Comparison of ENCODE assay signal across 8 cellular contexts in the genomic region with DNA sequence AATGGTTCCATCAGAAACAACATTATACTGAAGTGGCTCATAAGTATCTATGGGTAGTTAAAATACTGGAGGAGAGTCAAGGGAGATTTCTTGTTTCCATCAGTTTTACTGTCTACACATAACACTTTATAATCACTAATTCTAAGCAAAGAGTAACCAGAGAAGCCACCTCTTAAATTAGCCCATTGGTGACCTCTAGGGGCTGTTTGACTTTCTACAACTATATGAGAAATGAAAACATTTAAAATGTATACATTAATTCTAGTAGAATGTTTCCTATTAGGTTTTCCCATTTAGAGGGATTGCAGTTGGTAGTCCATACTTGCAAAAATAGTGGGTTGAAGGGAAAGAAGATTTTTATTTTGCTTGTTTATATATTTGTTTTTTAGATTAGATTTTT.
DNase-seq lines count a peak whose midpoint lies in the region; ATAC-seq, FAIRE-seq and TF ChIP-seq lines count a peak whose summit lies in the region.

No MANE protein-coding gene starts in this region.

- no peaks in the 10 kb centered on the region for H3K79me2 ChIP-seq in smooth muscle cell (ENCODE audit: low read depth)

- no peak overlapping the region for H3K9ac ChIP-seq in smooth muscle cell (ENCODE audit: low read depth)

- DNase-seq in BE2C (no peak), NCI-H1105 (lab: John Stamatoyannopoulos, UW) (peak; percentile 52), bronchial epithelial cell (ENCODE audit: low read depth) (peak; percentile 20), smooth muscle cell (lab: John Stamatoyannopoulos, UW; ENCODE audit: unreplicated experiment) (no peak), C1 segment of cervical spinal cord (lab: John Stamatoyannopoulos, UW) (no peak), right cardiac atrium (no peak)

- H3K9me3 ChIP-seq in BE2C (no peaks in the 10 kb centered on the region), smooth muscle cell (replicated peaks; ENCODE audit: low read depth) (no peaks in the 10 kb centered on the region), right cardiac atrium (ENCODE audit: control insufficient read depth, low read length) (no peaks in the 10 kb centered on the region)

- TF ChIP-seq CTCF in BE2C (IDR thresholded peaks at IDR 0.05; ENCODE audit: low read depth, low read length), result peak; percentile 45
- TF ChIP-seq CTCF in bronchial epithelial cell (IDR thresholded peaks at IDR 0.05; ENCODE audit: insufficient read depth, low read length, severe bottlenecking), result peak; percentile 23
- TF ChIP-seq CTCF in smooth muscle cell (IDR thresholded peaks at IDR 0.05; ENCODE audit: borderline replicate concordance, insufficient read depth, poor library complexity, severe bottlenecking), result peak; percentile 63

- intact Hi-C loops in right cardiac atrium (cut with DNase I), result no loop called here

- H3K4me3 ChIP-seq in BE2C (ENCODE audit: low read depth, low read length) (no peak overlapping the region), bronchial epithelial cell (ENCODE audit: low read depth, low read length) (no peak overlapping the region), smooth muscle cell (no peak overlapping the region), right cardiac atrium (ENCODE audit: low read length) (no peak overlapping the region)

- H3K27me3 ChIP-seq in BE2C, result no peaks in the 10 kb centered on the region
- H3K27me3 ChIP-seq in bronchial epithelial cell (ENCODE audit: control insufficient read depth, insufficient read depth, low read length), result no peaks in the 10 kb centered on the region
- no peaks in the 10 kb centered on the region for H3K27me3 ChIP-seq in smooth muscle cell (ENCODE audit: low read depth)
- H3K27me3 ChIP-seq in right cardiac atrium (ENCODE audit: control insufficient read depth, insufficient read depth), result no peaks in the 10 kb centered on the region

- no peaks in the 10 kb centered on the region for H4K20me1 ChIP-seq in smooth muscle cell (ENCODE audit: low read depth)

- H3K27ac ChIP-seq in smooth muscle cell (ENCODE audit: low read depth), result no peak overlapping the region
- no peak overlapping the region for H3K27ac ChIP-seq in right cardiac atrium (ENCODE audit: low read length)

- no peaks in the 10 kb centered on the region for H3F3A ChIP-seq in smooth muscle cell (ENCODE audit: low read depth)

- peak; percentile 75 for ATAC-seq in GM19455 (IDR thresholded peaks at IDR 0.05; ENCODE audit: unreplicated experiment)
- no peak for ATAC-seq in right cardiac atrium
- ATAC-seq in GM21515 (IDR thresholded peaks at IDR 0.05; ENCODE audit: unreplicated experiment), result no peak

- no peak overlapping the region for H2AFZ ChIP-seq in smooth muscle cell (ENCODE audit: low read depth)

- H3K4me1 ChIP-seq in BE2C (no peaks in the 10 kb centered on the region), smooth muscle cell (ENCODE audit: low read depth) (no peaks in the 10 kb centered on the region), right cardiac atrium (ENCODE audit: control insufficient read depth, insufficient read depth, low read length) (no peaks in the 10 kb centered on the region)

- no peak for FAIRE-seq in bronchial epithelial cell (lab: Jason Lieb, UNC)

- no peaks in the 10 kb centered on the region for H3K36me3 ChIP-seq in BE2C
- H3K36me3 ChIP-seq in bronchial epithelial cell (ENCODE audit: control insufficient read depth, insufficient read depth, low read length), result no peaks in the 10 kb centered on the region
- H3K36me3 ChIP-seq in smooth muscle cell (ENCODE audit: low read depth), result no peaks in the 10 kb centered on the region

- no peak overlapping the region for H3K4me2 ChIP-seq in smooth muscle cell

Comparison
In these comparisons a context has a peak if more than half of its experiments do, and no peak if none do; other contexts are left out.
1. DNase-seq: peak in NCI-H1105 (single experiment) and bronchial epithelial cell (single experiment); none in BE2C (single experiment), smooth muscle cell (single experiment), C1 segment of cervical spinal cord (0 of 14) and right cardiac atrium (0 of 3).
2. Peak in every context shown above with its lines, with median percentiles within 50 percentile points of each other: CTCF ChIP-seq.